In genomic region chr9:126156898-126157297, GRCh38 we compare ENCODE assay signal across 25 cellular contexts.
"Had no signal": no experiment of that assay in that cellular context is flagged by ENCODE, and none has a peak within 500 bp of the region (broad histone marks: within the 10 kb centered on the region; RNA-seq: fewer than 3 reads in every experiment).

No MANE protein-coding gene starts in this region.

- H3K9me3 Mint-ChIP-seq: activated naive CD4-positive, alpha-beta T cell treated with anti-CD3 and anti-CD28 coated beads for 36 hours; activated naive CD8-positive, alpha-beta T cell treated with anti-CD3 and anti-CD28 coated beads for 36 hours; activated T-helper 1 cell treated with anti-CD3 and anti-CD28 coated beads, Interleukin-12 subunit alpha, Interleukin-12 subunit beta, Interleukin-2, Interleukin-4 antibody, amounts not matched to agents 30 ng/mL and 10 ng/mL and 1 ng/mL, durations not matched to agents 14 hours and 24 hours and 36 hours; dendritic cell treated with granulocyte-macrophage colony-stimulating factor and Interleukin-4, amounts not matched to agents 40 ng/mL and 50 ng/mL, for 4 days; natural killer cell treated with Interleukin-12 subunit alpha and Interleukin-12 subunit beta and Interleukin-15 and Interleukin-18, amount 100 ng/mL, for 72 hours had no signal

- DNase-seq: activated naive CD4-positive, alpha-beta T cell treated with anti-CD3 and anti-CD28 coated beads for 36 hours; activated naive CD8-positive, alpha-beta T cell treated with anti-CD3 and anti-CD28 coated beads for 36 hours; activated T-cell treated with anti-CD3 and anti-CD28 coated beads for 4 hours; body of pancreas; effector CD4-positive, alpha-beta T cell; esophagus squamous epithelium; foreskin melanocyte; left ventricle myocardium inferior; mesendoderm; mucosa of descending colon; stimulated activated naive CD4-positive, alpha-beta T cell treated with Interleukin-2 at 50 U/mL for 16 hours; SW 1271; T-helper 17 cell; transverse colon; uterus had no signal

- H3K36me3 Mint-ChIP-seq: activated naive CD8-positive, alpha-beta T cell treated with anti-CD3 and anti-CD28 coated beads for 36 hours; natural killer cell treated with Interleukin-12 subunit alpha and Interleukin-12 subunit beta and Interleukin-15 and Interleukin-18, amount 100 ng/mL, for 72 hours; WTC11 had no signal

- H3K36me3 ChIP-seq: adrenal gland, cardiac muscle cell, esophagus squamous epithelium, left ventricle myocardium inferior, neutrophil, ovary, right atrium auricular region, transverse colon, uterus had no signal

- H3K4me3 ChIP-seq: adrenal gland, body of pancreas, cardiac muscle cell, esophagus squamous epithelium, left ventricle myocardium inferior, lung, mucosa of descending colon, ovary, right atrium auricular region, transverse colon, uterus had no signal

- H3K4me3 Mint-ChIP-seq: activated naive CD4-positive, alpha-beta T cell treated with anti-CD3 and anti-CD28 coated beads for 36 hours; activated naive CD8-positive, alpha-beta T cell treated with anti-CD3 and anti-CD28 coated beads for 36 hours; activated T-helper 1 cell treated with anti-CD3 and anti-CD28 coated beads, Interleukin-12 subunit alpha, Interleukin-12 subunit beta, Interleukin-2, Interleukin-4 antibody, amounts not matched to agents 30 ng/mL and 10 ng/mL and 1 ng/mL, durations not matched to agents 14 hours and 24 hours and 36 hours; dendritic cell treated with granulocyte-macrophage colony-stimulating factor and Interleukin-4, amounts not matched to agents 40 ng/mL and 50 ng/mL, for 4 days; natural killer cell treated with Interleukin-12 subunit alpha and Interleukin-12 subunit beta and Interleukin-15 and Interleukin-18, amount 100 ng/mL, for 72 hours; T-helper 17 cell; WTC11 had no signal

- H3K27me3 Mint-ChIP-seq: dendritic cell treated with granulocyte-macrophage colony-stimulating factor and Interleukin-4, amounts not matched to agents 40 ng/mL and 50 ng/mL, for 4 days had no signal

- H3K4me1 Mint-ChIP-seq: activated naive CD8-positive, alpha-beta T cell treated with anti-CD3 and anti-CD28 coated beads for 36 hours; T-helper 17 cell had no signal

- H3K27ac Mint-ChIP-seq: activated naive CD4-positive, alpha-beta T cell treated with anti-CD3 and anti-CD28 coated beads for 36 hours; activated naive CD8-positive, alpha-beta T cell treated with anti-CD3 and anti-CD28 coated beads for 36 hours; activated T-helper 1 cell treated with anti-CD3 and anti-CD28 coated beads, Interleukin-12 subunit alpha, Interleukin-12 subunit beta, Interleukin-2, Interleukin-4 antibody, amounts not matched to agents 30 ng/mL and 10 ng/mL and 1 ng/mL, durations not matched to agents 14 hours and 24 hours and 36 hours; dendritic cell treated with granulocyte-macrophage colony-stimulating factor and Interleukin-4, amounts not matched to agents 40 ng/mL and 50 ng/mL, for 4 days; natural killer cell treated with Interleukin-12 subunit alpha and Interleukin-12 subunit beta and Interleukin-15 and Interleukin-18, amount 100 ng/mL, for 72 hours; T-helper 17 cell; WTC11 had no signal

- ATAC-seq: body of pancreas; mucosa of descending colon; natural killer cell treated with Interleukin-12 subunit alpha and Interleukin-12 subunit beta and Interleukin-15 and Interleukin-18, amount 100 ng/mL, for 72 hours; T-helper 17 cell; WTC11 had no signal

- H3K4me1 ChIP-seq: adrenal gland, esophagus squamous epithelium, left ventricle myocardium inferior, right atrium auricular region, uterus had no signal

- H3K9me3 ChIP-seq: adrenal gland, body of pancreas, esophagus squamous epithelium, left ventricle myocardium inferior, mucosa of descending colon, neutrophil, ovary, right atrium auricular region, transverse colon, uterus had no signal

- H3K27ac ChIP-seq: adrenal gland, body of pancreas, cardiac muscle cell, esophagus squamous epithelium, left ventricle myocardium inferior, neutrophil, ovary, right atrium auricular region, transverse colon, uterus had no signal

- H3K27me3 ChIP-seq: body of pancreas, cardiac muscle cell, ovary, right atrium auricular region, transverse colon, uterus had no signal
